Comparison of ENCODE assay signal across 20 cellular contexts in genomic region chr12:54475542-54475941, GRCh38. TPM values are rescaled to one million over a fixed set of nuclear protein-coding genes. Genes with fewer than 3 reads are reported as not detected.
DNase-seq lines count a peak whose midpoint lies in the region; ATAC-seq, FAIRE-seq and TF ChIP-seq lines count a peak whose summit lies in the region.
"Had no signal": no experiment of that assay in that cellular context is flagged by ENCODE, and none has a peak within 500 bp of the region (broad histone marks: within the 10 kb centered on the region; RNA-seq: fewer than 3 reads in every experiment).

No MANE protein-coding gene starts in this region.

- no peaks in the 10 kb centered on the region for H3K9me2 ChIP-seq in PC-9 (ENCODE audit: insufficient read depth)

- BruUV-seq in PC-9 (replicated peaks; lab: Mats Ljungman, UMichigan) = no TSS peak

- H3K27me3 ChIP-seq in ACC112 (ENCODE audit: insufficient read depth, low read length) (no peaks in the 10 kb centered on the region), PC-9 (ENCODE audit: insufficient read depth, low read depth) (peaks cover 2% of the 10 kb centered on the region; the same call in 1 of the 2 replicates), uterus (no peaks in the 10 kb centered on the region)
- H3K27me3 ChIP-seq: vagina had no signal

- no peaks in the 10 kb centered on the region for H4K20me1 ChIP-seq in PC-9 (ENCODE audit: insufficient read depth)

- POLR2A ChIA-PET in PC-9 (lab: Charles Lee; ENCODE audit: unreplicated experiment) = interaction anchor here (0.6 kb wide), 1 partner anchor 459 kb away, joined by 3 read pairs; no protein-coding TSS in a partner anchor

- no peak overlapping the region for H3K27ac Mint-ChIP-seq in activated naive CD8-positive, alpha-beta T cell treated with anti-CD3 and anti-CD28 coated beads, Interleukin-2, amount 50 U/mL, for 24 hours
- H3K27ac Mint-ChIP-seq: activated CD4-positive, alpha-beta T cell treated with anti-CD3 and anti-CD28 coated beads, Interleukin-2, amount 10 ng/mL, durations not matched to agents 7 days and 5 days; activated T-cell treated with anti-CD3 and anti-CD28 coated beads, Interleukin-2, amount 50 U/mL, for 24 hours; stimulated activated naive B cell treated with anti-CD40 and anti-IgM and Interleukin-4, amounts not matched to agents 10 μg/mL and 1 μg/mL and 100 μg/mL, for 72 hours had no signal

- peaks cover 2% of the 10 kb centered on the region for H3K27me3 Mint-ChIP-seq in activated naive CD8-positive, alpha-beta T cell treated with anti-CD3 and anti-CD28 coated beads, Interleukin-2, amount 50 U/mL, for 24 hours

- no peaks in the 10 kb centered on the region for H3K4me1 Mint-ChIP-seq in activated naive CD8-positive, alpha-beta T cell treated with anti-CD3 and anti-CD28 coated beads, Interleukin-2, amount 50 U/mL, for 24 hours
- H3K4me1 Mint-ChIP-seq: activated CD4-positive, alpha-beta T cell treated with anti-CD3 and anti-CD28 coated beads, Interleukin-2, amount 10 ng/mL, durations not matched to agents 7 days and 5 days had no signal

- H3K79me2 ChIP-seq in ACC112 (ENCODE audit: control insufficient read depth, insufficient read depth, low read length, unreplicated experiment) = no peaks in the 10 kb centered on the region
- no peaks in the 10 kb centered on the region for H3K79me2 ChIP-seq in PC-9 (ENCODE audit: low read depth)

- no peaks in the 10 kb centered on the region for H3K9me3 Mint-ChIP-seq in activated naive CD8-positive, alpha-beta T cell treated with anti-CD3 and anti-CD28 coated beads, Interleukin-2, amount 50 U/mL, for 24 hours
- H3K9me3 Mint-ChIP-seq: activated CD4-positive, alpha-beta T cell treated with anti-CD3 and anti-CD28 coated beads, Interleukin-2, amount 10 ng/mL, durations not matched to agents 7 days and 5 days; activated T-cell treated with anti-CD3 and anti-CD28 coated beads, Interleukin-2, amount 50 U/mL, for 24 hours; stimulated activated naive B cell treated with anti-CD40 and anti-IgM and Interleukin-4, amounts not matched to agents 10 μg/mL and 1 μg/mL and 100 μg/mL, for 72 hours had no signal

- intact Hi-C loops in PC-9 (cut with micrococcal nuclease; ENCODE audit: unreplicated experiment) = no loop called here
- intact Hi-C loops in uterus (cut with DNase I; ENCODE audit: low total_unique reads) = no loop called here

- no peak overlapping the region for H3K4me3 Mint-ChIP-seq in activated naive CD8-positive, alpha-beta T cell treated with anti-CD3 and anti-CD28 coated beads, Interleukin-2, amount 50 U/mL, for 24 hours
- H3K4me3 Mint-ChIP-seq: activated CD4-positive, alpha-beta T cell treated with anti-CD3 and anti-CD28 coated beads, Interleukin-2, amount 10 ng/mL, durations not matched to agents 7 days and 5 days; activated T-cell treated with anti-CD3 and anti-CD28 coated beads, Interleukin-2, amount 50 U/mL, for 24 hours; stimulated activated naive B cell treated with anti-CD40 and anti-IgM and Interleukin-4, amounts not matched to agents 10 μg/mL and 1 μg/mL and 100 μg/mL, for 72 hours had no signal

- TF ChIP-seq CTCF in PC-9 (conservative IDR thresholded peaks at IDR 0.05) (no peak), fibroblast of pulmonary artery (IDR thresholded peaks at IDR 0.05; ENCODE audit: low read length, missing control alignments) (no peak), uterus (IDR thresholded peaks at IDR 0.05) (no peak)

- FAIRE-seq in H54 (lab: Jason Lieb, UNC) = peak; percentile 85

- DNase-seq in H54 (ENCODE audit: insufficient read length, low spot score) (no peak), PC-9 (peak in 1 of 2 experiments; percentile 45), fibroblast of pulmonary artery (ENCODE audit: low read depth) (peak; percentile 37), SK-N-DZ (ENCODE audit: low spot score) (no peak), uterus (no peak)
- no peak for DNase-seq in activated naive CD8-positive, alpha-beta T cell treated with anti-CD3 and anti-CD28 coated beads, Interleukin-2, amount 50 U/mL, for 24 hours
- DNase-seq: activated CD4-positive, alpha-beta T cell treated with anti-CD3 and anti-CD28 coated beads, Interleukin-2, amount 10 ng/mL, durations not matched to agents 7 days and 5 days; activated T-cell treated with anti-CD3 and anti-CD28 coated beads, Interleukin-2, amount 50 U/mL, for 24 hours; COR-L47; lower lobe of right lung; NCI-H2081 treated with DMSO at 0.1 percent for 48 hours; NCI-H748 treated with DMSO at 0.1 percent for 48 hours; Right ventricle myocardium superior; stimulated activated naive B cell treated with anti-CD40 and anti-IgM and Interleukin-4, amounts not matched to agents 10 μg/mL and 1 μg/mL and 100 μg/mL, for 72 hours; T1000 had no signal

- peak overlapping the region; percentile 31 for H3K4me2 ChIP-seq in PC-9

- H3K4me3 ChIP-seq in ACC112 (ENCODE audit: low read depth, low read length) (no peak overlapping the region), PC-9 (no peak overlapping the region), fibroblast of pulmonary artery (replicated peaks; ENCODE audit: low read depth, low read length) (no peak overlapping the region), uterus (no peak overlapping the region)
- H3K4me3 ChIP-seq: lower lobe of right lung, vagina had no signal

- H3K27ac ChIP-seq in ACC112 (ENCODE audit: low read depth, low read length) (peak overlapping the region; percentile 24; the same call in 1 of the 2 replicates), PC-9 (no peak overlapping the region), uterus (no peak overlapping the region)
- H3K27ac ChIP-seq: lower lobe of right lung, vagina had no signal

- no peak for ATAC-seq in activated naive CD8-positive, alpha-beta T cell treated with anti-CD3 and anti-CD28 coated beads, Interleukin-2, amount 50 U/mL, for 24 hours
- ATAC-seq in GM21529 (IDR thresholded peaks at IDR 0.05; ENCODE audit: unreplicated experiment) = no peak
- ATAC-seq: stimulated activated naive B cell treated with anti-CD40 and anti-IgM and Interleukin-4, amounts not matched to agents 10 μg/mL and 1 μg/mL and 100 μg/mL, for 72 hours had no signal

- H3F3A ChIP-seq in PC-9 (ENCODE audit: insufficient read depth, low read depth) = no peaks in the 10 kb centered on the region

- H3K36me3 ChIP-seq in ACC112 (ENCODE audit: insufficient read depth, low read length) (no peaks in the 10 kb centered on the region), PC-9 (ENCODE audit: low read depth) (no peaks in the 10 kb centered on the region), uterus (no peaks in the 10 kb centered on the region)
- H3K36me3 ChIP-seq: lower lobe of right lung, vagina had no signal

- CTCF ChIA-PET in PC-9 (lab: Charles Lee) = interaction anchor here (0.7 kb wide), 2 partner anchors 1601 to 1605 kb away, joined by 4 to 14 read pairs; no protein-coding TSS in a partner anchor

- H3K9me3 ChIP-seq in PC-9 (ENCODE audit: insufficient read depth, low read depth) (no peaks in the 10 kb centered on the region), uterus (no peaks in the 10 kb centered on the region)
- H3K9me3 ChIP-seq: lower lobe of right lung, vagina had no signal

- H2AFZ ChIP-seq in ACC112 (ENCODE audit: low read length, unreplicated experiment) (no peak overlapping the region), PC-9 (no peak overlapping the region)

- H3K36me3 Mint-ChIP-seq in activated naive CD8-positive, alpha-beta T cell treated with anti-CD3 and anti-CD28 coated beads, Interleukin-2, amount 50 U/mL, for 24 hours (ENCODE audit: low read depth) = no peaks in the 10 kb centered on the region
- H3K36me3 Mint-ChIP-seq: stimulated activated naive B cell treated with anti-CD40 and anti-IgM and Interleukin-4, amounts not matched to agents 10 μg/mL and 1 μg/mL and 100 μg/mL, for 72 hours had no signal

- no peak for TF ChIP-seq POLR2A in H54 (IDR thresholded peaks at IDR 0.05; ENCODE audit: low read depth, low read length)
- TF ChIP-seq POLR2A in uterus (IDR thresholded peaks at IDR 0.05) = no peak

- H3K4me1 ChIP-seq in ACC112 (ENCODE audit: control insufficient read depth, insufficient read depth, low read length, unreplicated experiment) (peaks cover 21% of the 10 kb centered on the region), PC-9 (replicated peaks; ENCODE audit: insufficient read depth) (peaks cover 11% of the 10 kb centered on the region), uterus (no peaks in the 10 kb centered on the region)
- H3K4me1 ChIP-seq: lower lobe of right lung, vagina had no signal

RNA-seq across cellular contexts. Expression of gene GTSF1, which starts 2.1 kb away (rescaled TPM):
- total RNA-seq in PC-9 (2021) = not detected in 2 replicates
- 182 and 238 TPM in 2 replicates for polyA plus RNA-seq in SK-N-DZ (2014; cell fraction: cytosol; rRNA removed)
- 127 and 151 TPM in 2 replicates for polyA plus RNA-seq in SK-N-DZ (2014; cell fraction: nucleus; rRNA removed)
- not detected for total RNA-seq in uterus
- total RNA-seq: A172, Right ventricle myocardium superior, skeletal muscle tissue had no signal

RNA-seq across cellular contexts. Expression of gene NCKAP1L, which starts 22.0 kb away (rescaled TPM):
- total RNA-seq in PC-9 (2021) (not detected in 2 replicates), uterus (10 to 100 TPM in 3 of 4 donors, 1 to 10 TPM in 1; 7.6 to 22.8 (median 11.6) TPM)
- not detected in 2 replicates for polyA plus RNA-seq in SK-N-DZ (2014; cell fraction: cytosol; rRNA removed)
- polyA plus RNA-seq in SK-N-DZ (2014; cell fraction: nucleus; rRNA removed) = 0.06 TPM in 1 of 2 replicates, not detected in the other
- total RNA-seq: A172 had no signal

RNA-seq across cellular contexts. Expression of gene ITGA5, which starts 56.5 kb away (rescaled TPM):
- total RNA-seq in PC-9 (2021) = 26.7 and 28.4 TPM in 2 replicates
- 0.05 TPM in 1 of 2 replicates, not detected in the other for polyA plus RNA-seq in SK-N-DZ (2014; cell fraction: cytosol; rRNA removed)
- polyA plus RNA-seq in SK-N-DZ (2014; cell fraction: nucleus; rRNA removed) = 0.05 and 0.12 TPM in 2 replicates
- total RNA-seq in uterus = 100 to 1,000 TPM in 2 of 4 donors, 10 to 100 TPM in 2; 69.7 to 223 (median 99.4) TPM
